ENCODE assay signal across 1 cellular context in genomic region chr17:68435876-68436842, GRCh38.
TF ChIP-seq lines count a peak whose summit lies in the region.

No MANE protein-coding gene starts in this region.

TF ChIP-seq in HepG2, 621 proteins besides CTCF, POLR2A, EP300 and RAD21 (continued from another document and continues in another):
- TF ChIP-seq ZNF318 (CRISPR knock-in tag; IDR thresholded peaks at IDR 0.05) = peak; percentile 64; the same call in 1 of the 2 replicates
- no peak for TF ChIP-seq CREB3 (CRISPR knock-in tag; IDR thresholded peaks at IDR 0.05)
- TF ChIP-seq MAZ (IDR thresholded peaks at IDR 0.05; ENCODE audit: borderline replicate concordance, low read depth, low read length) = no peak
- TF ChIP-seq MAZ (CRISPR knock-in tag; IDR thresholded peaks at IDR 0.05; ENCODE audit: low read depth) = no peak
- no peak for TF ChIP-seq USF2 (IDR thresholded peaks at IDR 0.05; ENCODE audit: low read depth, low read length)
- no peak for TF ChIP-seq USF2 (CRISPR knock-in tag; IDR thresholded peaks at IDR 0.05; ENCODE audit: borderline replicate concordance)
- peak; percentile 72; the same call in 1 of the 2 replicates for TF ChIP-seq ZSCAN9 (CRISPR knock-in tag; IDR thresholded peaks at IDR 0.05; ENCODE audit: borderline replicate concordance)
- no peak for TF ChIP-seq SIN3A (IDR thresholded peaks at IDR 0.05; ENCODE audit: borderline replicate concordance, low read depth, low read length)
- TF ChIP-seq GMEB2 (CRISPR knock-in tag; IDR thresholded peaks at IDR 0.05; ENCODE audit: low read depth) = no peak
- no peak for TF ChIP-seq ZEB1 (IDR thresholded peaks at IDR 0.05; ENCODE audit: insufficient replicate concordance, low read depth)
- TF ChIP-seq ZNF512 (CRISPR knock-in tag; IDR thresholded peaks at IDR 0.05) = no peak
- TF ChIP-seq ZNF275 (CRISPR knock-in tag; IDR thresholded peaks at IDR 0.05; ENCODE audit: borderline replicate concordance) = no peak
- peak; percentile 74; the same call in 1 of the 2 replicates for TF ChIP-seq KDM3A (CRISPR knock-in tag; IDR thresholded peaks at IDR 0.05; ENCODE audit: low read depth)
- peak; percentile 61 for TF ChIP-seq SAP130 (CRISPR knock-in tag; IDR thresholded peaks at IDR 0.05; ENCODE audit: low read depth)
- TF ChIP-seq HMG20A (CRISPR knock-in tag; IDR thresholded peaks at IDR 0.05; ENCODE audit: borderline replicate concordance) = no peak; the same call in 1 of the 2 replicates
- no peak for TF ChIP-seq ZNF30 (CRISPR knock-in tag; IDR thresholded peaks at IDR 0.05)
- 0 out of 2 replicates have a peak, but pooled peaks have one; percentile 28 for TF ChIP-seq NFATC3 (CRISPR knock-in tag; IDR thresholded peaks at IDR 0.05)
- TF ChIP-seq SNAPC4 (CRISPR knock-in tag; IDR thresholded peaks at IDR 0.05) = no peak
- TF ChIP-seq ZNF280D (CRISPR knock-in tag; IDR thresholded peaks at IDR 0.05) = no peak
- TF ChIP-seq MLLT10 (CRISPR knock-in tag; IDR thresholded peaks at IDR 0.05) = no peak
- TF ChIP-seq CSRNP1 (CRISPR knock-in tag; IDR thresholded peaks at IDR 0.05) = peak; percentile 48; the same call in 1 of the 2 replicates
- no peak for TF ChIP-seq SKI (IDR thresholded peaks at IDR 0.05; ENCODE audit: partially characterized antibody)
